Comparison of ENCODE assay signal across 19 cellular contexts in the genomic region with DNA sequence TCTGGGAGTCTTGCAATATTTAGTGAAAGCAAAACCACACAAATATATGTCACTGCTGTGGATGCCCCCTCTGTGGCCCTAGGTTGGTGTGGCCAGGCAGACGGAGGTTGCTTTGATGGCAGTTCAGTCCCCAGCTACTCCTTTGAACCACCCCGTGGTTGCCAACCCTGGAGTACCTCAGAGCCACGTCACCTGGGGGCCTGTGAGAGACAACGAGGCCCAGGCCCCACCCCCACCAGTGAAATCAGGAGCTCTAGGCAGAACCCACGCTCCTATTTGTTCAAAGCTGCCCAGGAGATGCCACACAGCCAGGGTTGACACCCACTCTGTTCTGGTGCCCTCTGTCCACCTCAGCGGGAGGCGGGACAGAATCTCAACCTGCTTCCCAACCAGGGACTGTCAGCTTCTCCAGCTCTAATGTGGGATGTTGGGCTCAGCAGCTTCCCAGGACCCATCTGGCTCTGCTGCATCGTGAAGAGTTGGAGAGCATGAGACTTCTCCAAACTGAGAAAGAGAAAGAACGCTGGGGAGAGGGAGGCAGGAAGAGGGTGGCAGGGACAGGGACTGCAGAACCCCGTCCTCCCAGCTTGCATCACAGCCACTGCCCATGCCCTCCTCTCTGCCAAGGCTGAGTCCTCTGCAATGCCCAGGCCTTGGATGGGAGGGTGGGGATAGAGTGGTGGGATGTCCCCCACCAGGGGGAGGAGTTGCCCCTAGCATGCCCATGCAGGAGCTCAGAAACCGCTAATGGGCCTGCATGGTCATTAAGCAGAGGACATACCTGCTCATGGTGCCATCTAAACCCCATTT.
DNase-seq lines count a peak whose midpoint lies in the region; ATAC-seq and TF ChIP-seq lines count a peak whose summit lies in the region.
"Had no signal": no experiment of that assay in that cellular context is flagged by ENCODE, and none has a peak within 500 bp of the region (broad histone marks: within the 10 kb centered on the region; RNA-seq: fewer than 3 reads in every experiment).

No MANE protein-coding gene starts in this region.

- no peaks in the 10 kb centered on the region for H3K36me3 Mint-ChIP-seq in activated naive CD8-positive, alpha-beta T cell treated with anti-CD3 and anti-CD28 coated beads, Interleukin-2, amount 10 ng/mL, durations not matched to agents 7 days and 5 days
- H3K36me3 Mint-ChIP-seq in activated naive CD8-positive, alpha-beta T cell treated with anti-CD3 and anti-CD28 coated beads for 36 hours: no peaks in the 10 kb centered on the region
- H3K36me3 Mint-ChIP-seq in chondrocyte (ENCODE audit: low read depth): no peaks in the 10 kb centered on the region
- H3K36me3 Mint-ChIP-seq in osteocyte (ENCODE audit: unreplicated experiment): no peaks in the 10 kb centered on the region
- H3K36me3 Mint-ChIP-seq: CD8-positive, alpha-beta memory T cell had no signal

- H3K9me3 Mint-ChIP-seq in activated naive CD8-positive, alpha-beta T cell treated with anti-CD3 and anti-CD28 coated beads, Interleukin-2, amount 10 ng/mL, durations not matched to agents 7 days and 5 days: no peaks in the 10 kb centered on the region
- no peaks in the 10 kb centered on the region for H3K9me3 Mint-ChIP-seq in activated naive CD8-positive, alpha-beta T cell treated with anti-CD3 and anti-CD28 coated beads for 36 hours
- H3K9me3 Mint-ChIP-seq in chondrocyte (ENCODE audit: low read depth): no peaks in the 10 kb centered on the region
- no peaks in the 10 kb centered on the region for H3K9me3 Mint-ChIP-seq in osteocyte (ENCODE audit: unreplicated experiment)
- H3K9me3 Mint-ChIP-seq: CD8-positive, alpha-beta memory T cell had no signal

- TF ChIP-seq CTCF in chondrocyte (IDR thresholded peaks at IDR 0.05) (no peak), osteocyte (IDR thresholded peaks at IDR 0.05) (no peak)

- H3K4me1 Mint-ChIP-seq in activated naive CD8-positive, alpha-beta T cell treated with anti-CD3 and anti-CD28 coated beads, Interleukin-2, amount 10 ng/mL, durations not matched to agents 7 days and 5 days: no peaks in the 10 kb centered on the region
- H3K4me1 Mint-ChIP-seq in activated naive CD8-positive, alpha-beta T cell treated with anti-CD3 and anti-CD28 coated beads for 36 hours: peaks cover 2% of the 10 kb centered on the region
- H3K4me1 Mint-ChIP-seq in chondrocyte (ENCODE audit: low read depth): no peaks in the 10 kb centered on the region
- no peaks in the 10 kb centered on the region for H3K4me1 Mint-ChIP-seq in osteocyte (ENCODE audit: unreplicated experiment)
- H3K4me1 Mint-ChIP-seq: CD8-positive, alpha-beta memory T cell had no signal

- ATAC-seq in activated naive CD8-positive, alpha-beta T cell treated with anti-CD3 and anti-CD28 coated beads, Interleukin-2, amount 10 ng/mL, durations not matched to agents 7 days and 5 days (ENCODE audit: low read depth): no peak
- ATAC-seq in GM18519 (IDR thresholded peaks at IDR 0.05; ENCODE audit: low FRiP score, unreplicated experiment): no peak

- POLR2A ChIA-PET in activated naive CD8-positive, alpha-beta T cell treated with anti-CD3 and anti-CD28 coated beads, Interleukin-2, amount 10 ng/mL, durations not matched to agents 7 days and 5 days (lab: Charles Lee): no interaction called here

- DNase-seq in activated naive CD8-positive, alpha-beta T cell treated with anti-CD3 and anti-CD28 coated beads, Interleukin-2, amount 10 ng/mL, durations not matched to agents 7 days and 5 days: peak; percentile 17
- no peak for DNase-seq in activated naive CD8-positive, alpha-beta T cell treated with anti-CD3 and anti-CD28 coated beads for 36 hours
- DNase-seq in chondrocyte (ENCODE audit: low spot score) (peak; percentile 62), osteocyte (ENCODE audit: extremely low spot score, unreplicated experiment) (peak; percentile 78), caudate nucleus (lab: John Stamatoyannopoulos, UW) (no peak)
- no peak for DNase-seq in stimulated activated CD4-positive, alpha-beta T cell treated with anti-CD3 and anti-CD28 coated beads, Interleukin-4, amount 100 ng/mL, for 1 hour
- DNase-seq: CD8-positive, alpha-beta memory T cell; DMS79 treated with DMSO at 0.1 percent for 48 hours; HFFc6; NCI-H1417 treated with DMSO at 0.1 percent for 48 hours; NCI-H187 treated with DMSO at 0.1 percent for 48 hours; NCI-H2227 treated with DMSO at 0.1 percent for 48 hours; NCI-H510A treated with DMSO at 0.1 percent for 48 hours; NCI-H774; SIG-M5 had no signal

- peaks cover 10% of the 10 kb centered on the region for H3K27me3 Mint-ChIP-seq in activated naive CD8-positive, alpha-beta T cell treated with anti-CD3 and anti-CD28 coated beads, Interleukin-2, amount 10 ng/mL, durations not matched to agents 7 days and 5 days
- H3K27me3 Mint-ChIP-seq in activated naive CD8-positive, alpha-beta T cell treated with anti-CD3 and anti-CD28 coated beads for 36 hours: no peaks in the 10 kb centered on the region
- peaks cover 34% of the 10 kb centered on the region for H3K27me3 Mint-ChIP-seq in chondrocyte (ENCODE audit: low read depth)
- H3K27me3 Mint-ChIP-seq in osteocyte (ENCODE audit: unreplicated experiment): peaks cover 30% of the 10 kb centered on the region

- H3K27ac ChIP-seq in caudate nucleus (ENCODE audit: low read depth, low read length): no peak overlapping the region
- H3K27ac ChIP-seq: BLaER1 treated with 17β-estradiol and CSF1 and Interleukin-3, amounts not matched to agents 10 nM and 100 nM; HL-60; KMS-11 had no signal

- no peak overlapping the region for H3K4me3 Mint-ChIP-seq in activated naive CD8-positive, alpha-beta T cell treated with anti-CD3 and anti-CD28 coated beads, Interleukin-2, amount 10 ng/mL, durations not matched to agents 7 days and 5 days
- H3K4me3 Mint-ChIP-seq in activated naive CD8-positive, alpha-beta T cell treated with anti-CD3 and anti-CD28 coated beads for 36 hours: no peak overlapping the region
- H3K4me3 Mint-ChIP-seq in chondrocyte (ENCODE audit: unreplicated experiment) (no peak overlapping the region), osteocyte (ENCODE audit: unreplicated experiment) (no peak overlapping the region)
- H3K4me3 Mint-ChIP-seq: CD8-positive, alpha-beta memory T cell; HFFc6 had no signal

- no peak overlapping the region for H3K27ac Mint-ChIP-seq in activated naive CD8-positive, alpha-beta T cell treated with anti-CD3 and anti-CD28 coated beads, Interleukin-2, amount 10 ng/mL, durations not matched to agents 7 days and 5 days
- H3K27ac Mint-ChIP-seq in activated naive CD8-positive, alpha-beta T cell treated with anti-CD3 and anti-CD28 coated beads for 36 hours: no peak overlapping the region
- no peak overlapping the region for H3K27ac Mint-ChIP-seq in chondrocyte (ENCODE audit: unreplicated experiment)
- no peak overlapping the region for H3K27ac Mint-ChIP-seq in osteocyte (ENCODE audit: unreplicated experiment)
- H3K27ac Mint-ChIP-seq: CD8-positive, alpha-beta memory T cell; HFFc6 had no signal

Comparison
In these comparisons a context has a peak if more than half of its experiments do, and no peak if none do; other contexts are left out.
1. DNase-seq: peak in activated naive CD8-positive, alpha-beta T cell treated with anti-CD3 and anti-CD28 coated beads, Interleukin-2, amount 10 ng/mL, durations not matched to agents 7 days and 5 days (single experiment), chondrocyte (single experiment) and osteocyte (single experiment); none in activated naive CD8-positive, alpha-beta T cell treated with anti-CD3 and anti-CD28 coated beads for 36 hours (single experiment), stimulated activated CD4-positive, alpha-beta T cell treated with anti-CD3 and anti-CD28 coated beads, Interleukin-4, amount 100 ng/mL, for 1 hour (single experiment) and caudate nucleus (0 of 61).